In the genomic region with DNA sequence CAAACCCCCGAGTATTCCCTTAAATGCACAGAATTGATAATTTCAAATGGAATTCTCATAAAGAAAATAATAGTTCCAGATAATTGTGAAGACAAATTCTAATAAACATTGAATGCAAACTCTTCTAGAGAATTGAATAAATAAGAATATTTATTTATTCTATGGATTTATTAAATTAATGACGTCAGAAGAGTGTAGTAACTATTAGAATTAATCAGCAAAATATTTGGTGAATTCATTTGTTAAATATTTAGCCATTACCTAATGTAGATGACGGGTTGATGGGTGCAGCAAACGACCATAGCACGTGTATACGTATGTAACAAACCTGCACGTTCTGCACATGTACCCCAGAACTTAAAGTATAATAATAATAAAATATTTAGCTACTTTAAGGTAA, we compare ENCODE assay signal across 1 cellular context.
TF ChIP-seq lines count a peak whose summit lies in the region.

No MANE protein-coding gene starts in this region.

TF ChIP-seq in HepG2, 621 proteins besides CTCF, POLR2A, EP300 and RAD21:
- TF ChIP-seq NCOA2 (CRISPR knock-in tag; IDR thresholded peaks at IDR 0.05) (no peak), CREB1 (IDR thresholded peaks at IDR 0.05) (peak; percentile 87), CREB1 (CRISPR knock-in tag; IDR thresholded peaks at IDR 0.05) (no peak), HNRNPUL1 (IDR thresholded peaks at IDR 0.05; ENCODE audit: low read depth, low read length) (no peak), BORCS8-MEF2B (CRISPR knock-in tag; IDR thresholded peaks at IDR 0.05) (no peak), ZNF75D (CRISPR knock-in tag; IDR thresholded peaks at IDR 0.05; ENCODE audit: borderline replicate concordance) (no peak), ATF7 (IDR thresholded peaks at IDR 0.05) (peak; percentile 81), ATF7 (CRISPR knock-in tag; IDR thresholded peaks at IDR 0.05) (no peak)
TF ChIP-seq in HepG2: peak in this region for 2.
